Comparison of ENCODE assay signal across 28 cellular contexts in genomic region chr18:36023336-36023735, GRCh38.
"Had no signal": no experiment of that assay in that cellular context is flagged by ENCODE, and none has a peak within 500 bp of the region (broad histone marks: within the 10 kb centered on the region; RNA-seq: fewer than 3 reads in every experiment).

No MANE protein-coding gene starts in this region.

- H3K4me3 ChIP-seq: body of pancreas, breast epithelium, PC-9 had no signal

- H3K27ac Mint-ChIP-seq: activated CD8-positive, alpha-beta T cell treated with anti-CD3 and anti-CD28 coated beads for 36 hours; activated naive CD4-positive, alpha-beta T cell treated with anti-CD3 and anti-CD28 coated beads, Interleukin-2, amount 50 U/mL, for 24 hours; activated naive CD8-positive, alpha-beta T cell treated with anti-CD3 and anti-CD28 coated beads, Interleukin-2, amount 10 ng/mL, durations not matched to agents 7 days and 5 days; activated T-helper 2 cell treated with anti-CD3 and anti-CD28 coated beads, Interferon-gamma antibody, Interleukin-2, Interleukin-4, amounts not matched to agents 10 μg/mL and 5 μg/mL and 100 μg/mL, durations not matched to agents 14 hours and 24 hours and 36 hours had no signal

- H3K36me3 ChIP-seq: breast epithelium had no signal

- H3K27me3 ChIP-seq: body of pancreas, breast epithelium had no signal

- H3K9me3 Mint-ChIP-seq: activated CD8-positive, alpha-beta T cell treated with anti-CD3 and anti-CD28 coated beads for 36 hours; activated naive CD4-positive, alpha-beta T cell treated with anti-CD3 and anti-CD28 coated beads, Interleukin-2, amount 50 U/mL, for 24 hours; activated naive CD8-positive, alpha-beta T cell treated with anti-CD3 and anti-CD28 coated beads, Interleukin-2, amount 10 ng/mL, durations not matched to agents 7 days and 5 days; activated T-helper 2 cell treated with anti-CD3 and anti-CD28 coated beads, Interferon-gamma antibody, Interleukin-2, Interleukin-4, amounts not matched to agents 10 μg/mL and 5 μg/mL and 100 μg/mL, durations not matched to agents 14 hours and 24 hours and 36 hours had no signal

- H3K27me3 Mint-ChIP-seq: activated CD8-positive, alpha-beta T cell treated with anti-CD3 and anti-CD28 coated beads for 36 hours; activated naive CD4-positive, alpha-beta T cell treated with anti-CD3 and anti-CD28 coated beads, Interleukin-2, amount 50 U/mL, for 24 hours; activated naive CD8-positive, alpha-beta T cell treated with anti-CD3 and anti-CD28 coated beads, Interleukin-2, amount 10 ng/mL, durations not matched to agents 7 days and 5 days had no signal

- ATAC-seq: activated CD8-positive, alpha-beta T cell treated with anti-CD3 and anti-CD28 coated beads for 36 hours; body of pancreas; Right ventricle myocardium inferior had no signal

- H3K27ac ChIP-seq: body of pancreas, breast epithelium, PC-9, RWPE1, WERI-Rb-1 had no signal

- H3K9me3 ChIP-seq: body of pancreas, breast epithelium had no signal

- H3K4me1 Mint-ChIP-seq: activated naive CD8-positive, alpha-beta T cell treated with anti-CD3 and anti-CD28 coated beads, Interleukin-2, amount 10 ng/mL, durations not matched to agents 7 days and 5 days had no signal

- H3K4me1 ChIP-seq: breast epithelium had no signal

- H3K4me3 Mint-ChIP-seq: activated CD8-positive, alpha-beta T cell treated with anti-CD3 and anti-CD28 coated beads for 36 hours; activated naive CD4-positive, alpha-beta T cell treated with anti-CD3 and anti-CD28 coated beads, Interleukin-2, amount 50 U/mL, for 24 hours; activated naive CD8-positive, alpha-beta T cell treated with anti-CD3 and anti-CD28 coated beads, Interleukin-2, amount 10 ng/mL, durations not matched to agents 7 days and 5 days had no signal

- DNase-seq: activated CD4-positive, alpha-beta T cell treated with anti-CD3 and anti-CD28 coated beads for 1 hour; activated CD4-positive, alpha-beta T cell treated with anti-CD3 and anti-CD28 coated beads for 48 hours; activated CD4-positive, CD25-positive, alpha-beta regulatory T cell; activated CD8-positive, alpha-beta T cell treated with anti-CD3 and anti-CD28 coated beads for 36 hours; activated gamma-delta T cell; activated naive CD4-positive, alpha-beta T cell treated with Interleukin-2 at 50 U/mL for 16 hours; activated naive CD8-positive, alpha-beta T cell treated with anti-CD3 and anti-CD28 coated beads, Interleukin-2, amount 10 ng/mL, durations not matched to agents 7 days and 5 days; activated T-cell treated with anti-CD3 and anti-CD28 coated beads, Interleukin-2, amount 50 U/mL, for 1 hour; body of pancreas; Karpas-422; NCI-H1048; NCI-H1105 treated with DMSO at 0.1 percent for 48 hours; NCI-H1436; NCI-H1694; NCI-H2029; NCI-H345; NCI-H524 treated with DMSO at 0.1 percent for 48 hours; PC-9; SIG-M5; SW 1271; T-helper 1 cell; T-helper 9 cell; WERI-Rb-1 had no signal
